2 cellular contexts compared by ENCODE assay signal in genomic region chr16:89912143-89912542, GRCh38.
TF ChIP-seq lines count a peak whose summit lies in the region.

No MANE protein-coding gene starts in this region.

TF ChIP-seq in HepG2, 621 proteins besides CTCF, POLR2A, EP300 and RAD21:
- TF ChIP-seq SSRP1 (CRISPR knock-in tag; IDR thresholded peaks at IDR 0.05) (0 out of 2 replicates have a peak, but pooled peaks have one; percentile 36), KMT2B (CRISPR knock-in tag; IDR thresholded peaks at IDR 0.05) (no peak), FOSL1 (CRISPR knock-in tag; IDR thresholded peaks at IDR 0.05; ENCODE audit: borderline replicate concordance) (no peak), ZBTB38 (CRISPR knock-in tag; IDR thresholded peaks at IDR 0.05) (0 out of 2 replicates have a peak, but pooled peaks have one; percentile 26), PREB (CRISPR knock-in tag; IDR thresholded peaks at IDR 0.05) (no peak), AGO2 (optimal IDR thresholded peaks at IDR 0.05; ENCODE audit: low read depth, low read length) (peak; percentile 80), ZNF263 (CRISPR knock-in tag; IDR thresholded peaks at IDR 0.05) (no peak), NRL (CRISPR knock-in tag; IDR thresholded peaks at IDR 0.05; ENCODE audit: borderline replicate concordance) (0 out of 2 replicates have a peak, but pooled peaks have one; percentile 21)

TF ChIP-seq in GM12878, 131 proteins besides CTCF, POLR2A, EP300 and RAD21:
- no peak for TF ChIP-seq CEBPZ (IDR thresholded peaks at IDR 0.05; ENCODE audit: low read depth, low read length)
- TF ChIP-seq IRF5 (IDR thresholded peaks at IDR 0.05; ENCODE audit: borderline replicate concordance) = no peak
- no peak for TF ChIP-seq MYC (IDR thresholded peaks at IDR 0.05; ENCODE audit: insufficient read depth, insufficient read length, insufficient replicate concordance, low read length, severe bottlenecking)
- TF ChIP-seq LARP7 (IDR thresholded peaks at IDR 0.05) = no peak
- TF ChIP-seq NBN (IDR thresholded peaks at IDR 0.05) = no peak
- no peak for TF ChIP-seq CBX5 (IDR thresholded peaks at IDR 0.05; ENCODE audit: low read depth)
- no peak for TF ChIP-seq SUPT20H (IDR thresholded peaks at IDR 0.05; ENCODE audit: borderline replicate concordance, control insufficient read depth, low read depth, low read length)
- TF ChIP-seq FOS (IDR thresholded peaks at IDR 0.05; ENCODE audit: borderline replicate concordance, extremely low read depth, insufficient read length) = no peak
- no peak for TF ChIP-seq PML (IDR thresholded peaks at IDR 0.05; ENCODE audit: low read length)
- no peak for TF ChIP-seq MTA3 (IDR thresholded peaks at IDR 0.05; ENCODE audit: borderline replicate concordance, low read length)
- TF ChIP-seq FOXK2 (IDR thresholded peaks at IDR 0.05) = no peak
- no peak for TF ChIP-seq DPF2 (IDR thresholded peaks at IDR 0.05)
- no peak for TF ChIP-seq SIN3A (IDR thresholded peaks at IDR 0.05; ENCODE audit: low read depth, low read length)
- no peak for TF ChIP-seq CBFB (IDR thresholded peaks at IDR 0.05; ENCODE audit: low read depth)
- TF ChIP-seq MYB (IDR thresholded peaks at IDR 0.05; ENCODE audit: borderline replicate concordance, low read depth, low read length) = no peak
- no peak for TF ChIP-seq SUZ12 (IDR thresholded peaks at IDR 0.05; ENCODE audit: unreplicated experiment)
- no peak for TF ChIP-seq EZH2 (IDR thresholded peaks at IDR 0.05; ENCODE audit: borderline replicate concordance, control insufficient read depth, low read depth, low read length)
- no peak for TF ChIP-seq CUX1 (IDR thresholded peaks at IDR 0.05; ENCODE audit: insufficient replicate concordance, low read depth, low read length)
- TF ChIP-seq BHLHE40 (IDR thresholded peaks at IDR 0.05; ENCODE audit: borderline replicate concordance in 1 of 2, low read depth in 2 of 2, low read length in 1 of 2) = no peak
- TF ChIP-seq HDAC2 (IDR thresholded peaks at IDR 0.05) = no peak
